In the genomic region with DNA sequence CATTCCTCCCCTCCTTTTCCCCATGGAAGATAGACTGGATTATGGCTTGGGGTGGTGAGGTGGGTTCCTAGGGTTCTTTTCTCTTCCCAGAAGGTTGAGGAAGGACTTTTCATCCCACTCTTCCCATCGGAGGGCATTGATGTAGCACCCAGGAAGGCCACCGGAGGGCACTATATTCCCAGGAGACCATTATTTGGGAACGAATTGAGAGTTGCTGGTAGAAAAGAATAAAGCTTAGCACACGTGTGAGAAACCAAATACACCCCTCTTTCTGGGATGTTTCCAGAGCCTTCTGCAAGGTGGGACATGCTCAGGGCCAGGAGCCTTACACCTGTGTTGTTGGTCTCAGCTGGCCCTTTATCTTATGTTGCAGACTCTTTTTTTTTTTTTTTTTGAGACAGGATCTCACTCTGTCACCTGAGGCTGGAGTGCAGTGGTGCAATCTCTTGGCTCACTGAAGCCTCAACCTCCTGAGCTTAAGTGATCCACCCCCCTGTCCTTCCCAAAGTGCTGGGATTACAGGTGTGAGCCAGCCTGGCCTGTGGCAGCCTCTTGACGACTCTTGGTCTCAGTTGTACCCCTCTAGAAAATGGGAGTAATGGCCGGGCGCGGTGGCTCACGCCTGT, we compare ENCODE assay signal across 7 cellular contexts. TPM values are rescaled to one million over a fixed set of nuclear protein-coding genes. Genes with fewer than 3 reads are reported as not detected.
A peak's percentile ranks its signal among the peaks of the same experiment; 100 is the strongest.
DNase-seq lines count a peak whose midpoint lies in the region; ATAC-seq and TF ChIP-seq lines count a peak whose summit lies in the region.

No MANE protein-coding gene starts in this region.

- H3K9me3 ChIP-seq in testis: no peaks in the 10 kb centered on the region
- H3K9me3 ChIP-seq in T-helper 17 cell (ENCODE audit: control insufficient read depth, low read length, poor library complexity, severe bottlenecking): no peaks in the 10 kb centered on the region

- H3K27me3 Mint-ChIP-seq in T-helper 17 cell: peaks cover 5% of the 10 kb centered on the region

- no peak for ATAC-seq in T-helper 17 cell

- no peaks in the 10 kb centered on the region for H3K27me3 ChIP-seq in testis

- DNase-seq in Daoy (ENCODE audit: low read depth) (peak; percentile 53), HuH-7.5 (ENCODE audit: low spot score) (peak; percentile 84), OCI-M1 (lab: John Stamatoyannopoulos, UW) (peak; percentile 77), caudate nucleus (lab: John Stamatoyannopoulos, UW) (peak in 32 of 61 donors; percentile 4 to 69 (median 18)), kidney glomerular epithelial cell (lab: John Stamatoyannopoulos, UW) (peak; percentile 53), testis (peak; percentile 83), T-helper 17 cell (no peak)

- TF ChIP-seq POLR2A in testis (IDR thresholded peaks at IDR 0.05): no peak

- no peak overlapping the region for H3K4me3 Mint-ChIP-seq in T-helper 17 cell

- H3K27ac Mint-ChIP-seq in T-helper 17 cell: no peak overlapping the region

- WGBS in testis, 2 donors: 34 to 40% methylated on average over 9 of the region's 9 CpGs

- H3K4me1 Mint-ChIP-seq in T-helper 17 cell: peaks cover 3% of the 10 kb centered on the region

- no peak overlapping the region for H3K4me3 ChIP-seq in testis

- intact Hi-C loops in testis (cut with DNase I; ENCODE audit: low total_unique reads): no loop called here

- peak; percentile 54 to 76 (median 71) for TF ChIP-seq CTCF in testis (IDR thresholded peaks at IDR 0.05)

- H3K27ac ChIP-seq in caudate nucleus (ENCODE audit: low read depth, low read length) (no peak overlapping the region), testis (no peak overlapping the region)

- no peaks in the 10 kb centered on the region for H3K36me3 Mint-ChIP-seq in T-helper 17 cell (ENCODE audit: low read depth)

- H3K4me1 ChIP-seq in testis: no peaks in the 10 kb centered on the region

- H3K36me3 ChIP-seq in testis (ENCODE audit: low read depth, missing control alignments): no peaks in the 10 kb centered on the region

RNA-seq across cellular contexts. Expression of gene CDC25A, which starts 6.3 kb away (rescaled TPM):
- 37.1 and 39.7 TPM in 2 replicates for total RNA-seq in Daoy (2014; rRNA removed; shearing (Covaris generic))
- 10 to 100 TPM; 46.3 to 51.6 TPM for total RNA-seq in testis
- polyA plus RNA-seq in testis (ENCODE audit: insufficient read depth, low read depth, low replicate concordance): 29.3 TPM
- under 1 TPM; 0.22 to 0.44 TPM for total RNA-seq in T-helper 17 cell

RNA-seq across cellular contexts. Expression of gene CAMP, which starts 28.7 kb away (rescaled TPM):
- not detected in 2 replicates for total RNA-seq in Daoy (2014; rRNA removed; shearing (Covaris generic))
- total RNA-seq in testis: 1 to 10 TPM; 1.4 to 1.7 TPM
- polyA plus RNA-seq in testis (ENCODE audit: insufficient read depth, low read depth, low replicate concordance): 2.8 TPM
- total RNA-seq in T-helper 17 cell: not detected

RNA-seq across cellular contexts. Expression of gene ZNF589, which starts 46.3 kb away (rescaled TPM):
- total RNA-seq in Daoy (2014; rRNA removed; shearing (Covaris generic)): 4.5 and 5.1 TPM in 2 replicates
- 10 to 100 TPM; 20.9 to 36.8 TPM for total RNA-seq in testis
- polyA plus RNA-seq in testis (ENCODE audit: insufficient read depth, low read depth, low replicate concordance): 16.0 TPM
- 10 to 100 TPM; 31.0 to 35.4 TPM for total RNA-seq in T-helper 17 cell

Comparison
In these comparisons a context has a peak if more than half of its experiments do, and no peak if none do; other contexts are left out.
1. DNase-seq: peak in Daoy (single experiment), HuH-7.5 (single experiment), OCI-M1 (single experiment), caudate nucleus (32 of 61), kidney glomerular epithelial cell (single experiment) and testis (single experiment); none in T-helper 17 cell (0 of 3).
2. RNA of gene CDC25A, which starts 6.3 kb away (total RNA-seq): 46.3 to 51.6 TPM in testis and 37.1 to 39.7 TPM in Daoy; 0.22 to 0.44 TPM in T-helper 17 cell; every median in the first group is over 10 times any median in the second.